ENCODE assay signal across 8 cellular contexts in genomic region chr14:100159107-100159864, GRCh38. TPM values are rescaled to one million over a fixed set of nuclear protein-coding genes. Genes with fewer than 3 reads are reported as not detected.
DNase-seq lines count a peak whose midpoint lies in the region; ATAC-seq and TF ChIP-seq lines count a peak whose summit lies in the region.

DEGS2 (minus strand) TSS chr14:100159645; CDS start chr14:100159587, 58 bp downstream.

- CTCF ChIA-PET in CD8-positive, alpha-beta memory T cell (lab: Charles Lee): no interaction called here

- H4K20me1 ChIP-seq in hepatocyte (ENCODE audit: insufficient read depth, poor library complexity, severe bottlenecking): no peaks in the 10 kb centered on the region

- peak within 1 kb of the TSS in 6 of 7 donors; percentile 45 to 72 (median 58) for H3K4me3 Mint-ChIP-seq in CD8-positive, alpha-beta memory T cell

- no peaks in the 10 kb centered on the region for H3K36me3 ChIP-seq in CD8-positive, alpha-beta memory T cell (ENCODE audit: insufficient read depth, low read length)
- no peaks in the 10 kb centered on the region for H3K36me3 ChIP-seq in hepatocyte (replicated peaks; ENCODE audit: insufficient read depth, low read depth)

- peaks cover 0 to 8% (median 3%) of the 10 kb centered on the region in 3 donors for H3K4me1 Mint-ChIP-seq in CD8-positive, alpha-beta memory T cell

- TF ChIP-seq CTCF in hepatocyte (IDR thresholded peaks at IDR 0.05; ENCODE audit: poor library complexity): no peak

- peak; percentile 52 for ATAC-seq in GM21528 (IDR thresholded peaks at IDR 0.05; ENCODE audit: low FRiP score, unreplicated experiment)
- ATAC-seq in GM19395 (IDR thresholded peaks at IDR 0.05; ENCODE audit: unreplicated experiment): no peak

- no peaks in the 10 kb centered on the region for H3K4me1 ChIP-seq in CD8-positive, alpha-beta memory T cell (ENCODE audit: insufficient read depth, low read length)
- H3K4me1 ChIP-seq in hepatocyte (ENCODE audit: insufficient read depth): peaks cover 25% of the 10 kb centered on the region

- no peak within 1 kb of the TSS for H3K27ac Mint-ChIP-seq in CD8-positive, alpha-beta memory T cell

- DNase-seq in CD8-positive, alpha-beta memory T cell: peak; percentile 34 to 65 (median 45)
- DNase-seq in NCI-H2227 treated with DMSO at 0.1 percent for 48 hours (lab: John Stamatoyannopoulos, UW) (peak; percentile 62), activated T-helper 1 cell treated with Interleukin-2 at 50 U/mL for 16 hours (ENCODE audit: low read depth) (peak; percentile 37), hepatocyte (ENCODE audit: low spot score) (peak; percentile 81), superior temporal gyrus (ENCODE audit: extremely low spot score) (no peak)
- peak; percentile 67 for DNase-seq in stimulated activated CD4-positive, alpha-beta T cell treated with anti-CD3 and anti-CD28 coated beads, Interleukin-12 subunit alpha, Interleukin-12 subunit beta, amount 100 ng/mL, for 4 hours

- no peak within 1 kb of the TSS for H3K27ac ChIP-seq in CD8-positive, alpha-beta memory T cell (ENCODE audit: low read depth, low read length)
- no peak within 1 kb of the TSS for H3K27ac ChIP-seq in hepatocyte

- peak within 1 kb of the TSS; percentile 99 for H3K4me2 ChIP-seq in hepatocyte

- no peaks in the 10 kb centered on the region for H3K9me2 ChIP-seq in hepatocyte (replicated peaks; ENCODE audit: insufficient read depth)

- peaks cover 26 to 27% of the 10 kb centered on the region in 2 donors for H3K27me3 Mint-ChIP-seq in CD8-positive, alpha-beta memory T cell

- H3K36me3 Mint-ChIP-seq in CD8-positive, alpha-beta memory T cell: peaks cover 0 to 5% (median 0%) of the 10 kb centered on the region in 3 donors

- POLR2A ChIA-PET in CD8-positive, alpha-beta memory T cell (lab: Charles Lee): interaction anchor here (1.1 kb wide), 1 partner anchor 21 kb away, joined by 3 read pairs; no protein-coding TSS in a partner anchor

- H3K9me3 ChIP-seq in CD8-positive, alpha-beta memory T cell (ENCODE audit: low read length): no peaks in the 10 kb centered on the region
- H3K9me3 ChIP-seq in hepatocyte (ENCODE audit: low read depth): no peaks in the 10 kb centered on the region

- no peaks in the 10 kb centered on the region for H3K79me2 ChIP-seq in hepatocyte

- peaks cover 0 to 11% (median 7%) of the 10 kb centered on the region in 5 donors for H3K9me3 Mint-ChIP-seq in CD8-positive, alpha-beta memory T cell

- H3K27me3 ChIP-seq in CD8-positive, alpha-beta memory T cell (ENCODE audit: insufficient read depth, low read length, poor library complexity, severe bottlenecking): no peaks in the 10 kb centered on the region
- H3K27me3 ChIP-seq in hepatocyte: peaks cover 28% of the 10 kb centered on the region

- peak within 1 kb of the TSS; percentile 66 for H2AFZ ChIP-seq in hepatocyte

- WGBS in hepatocyte (ENCODE audit: low lambda C conversion rate, missing lambda C conversion rate): 2% methylated on average over 63 of the region's 93 CpGs

- H3K4me3 ChIP-seq in CD8-positive, alpha-beta memory T cell (ENCODE audit: low read length): peak within 1 kb of the TSS; percentile 12
- peak within 1 kb of the TSS; percentile 39 for H3K4me3 ChIP-seq in hepatocyte

RNA-seq across cellular contexts. Expression of gene DEGS2, which starts in this region (rescaled TPM):
- under 1 TPM; 0.35 to 0.42 TPM for total RNA-seq in CD8-positive, alpha-beta memory T cell
- 0.72 TPM for polyA plus RNA-seq in CD8-positive, alpha-beta memory T cell
- 1.8 and 5.3 TPM in 2 replicates for total RNA-seq in hepatocyte
- 7.7 and 11.8 TPM in 2 replicates for polyA plus RNA-seq in hepatocyte

Comparison
In these comparisons a context has a peak if more than half of its experiments do, and no peak if none do; other contexts are left out.
1. Peak in DNase-seq and H3K4me3 ChIP-seq in CD8-positive, alpha-beta memory T cell; RNA of the gene not detected or under 1 TPM.